In the genomic region with DNA sequence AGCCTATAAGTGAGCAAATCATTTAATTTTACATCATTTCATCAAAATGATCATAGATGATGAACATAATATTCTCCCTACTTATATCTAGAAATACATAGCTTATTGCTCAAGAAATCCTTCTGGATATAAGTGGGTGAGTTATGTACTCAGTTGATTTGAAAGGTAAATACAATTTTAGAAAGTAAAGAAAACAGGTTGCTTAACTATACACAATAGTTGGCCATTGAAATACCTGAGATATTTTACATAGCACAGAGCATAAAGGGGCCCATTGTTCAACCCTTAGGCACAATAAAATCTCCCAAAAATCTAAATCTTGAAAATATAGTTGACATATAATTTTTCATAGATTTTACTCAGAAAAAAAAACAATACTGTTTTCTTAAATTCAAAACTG, we compare ENCODE assay signal across 9 cellular contexts.
"Had no signal": no experiment of that assay in that cellular context is flagged by ENCODE, and none has a peak within 500 bp of the region (broad histone marks: within the 10 kb centered on the region; RNA-seq: fewer than 3 reads in every experiment).

No MANE protein-coding gene starts in this region.

- ATAC-seq: HCT116, K562 had no signal

- H3K27ac ChIP-seq: HL-60 had no signal

- H3K4me3 Mint-ChIP-seq: HFFc6 had no signal

- H3K4me3 ChIP-seq: HAP-1, K562 had no signal

- DNase-seq: GOT3, H7, HFFc6, IMR-90, KG1 had no signal

- H3K36me3 ChIP-seq: HAP-1 had no signal

- H3K27ac Mint-ChIP-seq: HFFc6 had no signal

- H3K9me3 ChIP-seq: HAP-1 had no signal

- H3K4me1 ChIP-seq: HAP-1 had no signal
